1 cellular context compared by ENCODE assay signal in the genomic region with DNA sequence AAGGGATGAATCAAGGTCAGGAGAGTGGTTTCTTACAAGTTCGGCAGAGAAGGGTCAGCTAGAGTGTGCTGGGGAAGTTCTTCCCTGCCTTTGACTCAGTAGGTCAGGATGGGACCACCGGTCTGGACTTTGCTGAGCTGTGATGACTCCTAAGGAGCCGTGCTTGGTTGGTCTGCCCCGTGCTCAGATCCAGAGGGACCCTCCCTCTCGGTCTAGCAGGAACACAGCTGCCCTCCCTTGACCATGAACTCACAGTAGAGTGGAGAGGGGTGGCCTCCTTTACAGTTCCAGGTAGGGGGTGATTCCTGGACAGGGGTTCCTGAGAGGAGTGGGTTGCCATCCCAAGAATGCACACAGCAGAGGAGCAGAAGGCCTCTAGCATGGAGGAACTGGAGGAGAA.
TF ChIP-seq lines count a peak whose summit lies in the region.

No MANE protein-coding gene starts in this region.

TF ChIP-seq in WTC11, 78 proteins besides CTCF, POLR2A, EP300 and RAD21:
- TF ChIP-seq ZNF425 (CRISPR knock-in tag; conservative IDR thresholded peaks at IDR 0.05) (0 out of 2 replicates have a peak, but pooled peaks have one; percentile 36), NR2C2 (CRISPR knock-in tag; IDR thresholded peaks at IDR 0.05) (no peak), ZNF416 (CRISPR knock-in tag; IDR thresholded peaks at IDR 0.05) (0 out of 2 replicates have a peak, but pooled peaks have one; percentile 46)
